ENCODE assay signal across 11 cellular contexts in genomic region chr5:56376128-56376527, GRCh38.
"Had no signal": no experiment of that assay in that cellular context is flagged by ENCODE, and none has a peak within 500 bp of the region (broad histone marks: within the 10 kb centered on the region; RNA-seq: fewer than 3 reads in every experiment).

No MANE protein-coding gene starts in this region.

- H2AFZ ChIP-seq: GM23248, GM23338 had no signal

- H3K4me1 Mint-ChIP-seq: GM23338, H9 had no signal

- H3K27ac ChIP-seq: GM23248 had no signal

- H3K4me2 ChIP-seq: GM23338 had no signal

- H3K4me3 Mint-ChIP-seq: GM23338, H9, HFFc6 had no signal

- H3K4me3 ChIP-seq: GM23248, GM23338, HAP-1 had no signal

- H3K9ac ChIP-seq: GM23248 had no signal

- H3K9me3 Mint-ChIP-seq: HFFc6 had no signal

- H3K27ac Mint-ChIP-seq: GM23338, H9, HFFc6 had no signal

- DNase-seq: GM23248, GOT3, H7, H9, HCEC 1CT, HFFc6 had no signal

- ATAC-seq: GM23338, HCT116 had no signal

- H3K36me3 ChIP-seq: HAP-1 had no signal

- H3K9me3 ChIP-seq: HAP-1 had no signal

- FAIRE-seq: H1, H54 had no signal
